In genomic region chr1:3914331-3914851, GRCh38 we compare ENCODE assay signal across 14 cellular contexts. TPM values are rescaled to one million over a fixed set of nuclear protein-coding genes. Genes with fewer than 3 reads are reported as not detected.
DNase-seq lines count a peak whose midpoint lies in the region; ATAC-seq, FAIRE-seq and TF ChIP-seq lines count a peak whose summit lies in the region.
"Had no signal": no experiment of that assay in that cellular context is flagged by ENCODE, and none has a peak within 500 bp of the region (broad histone marks: within the 10 kb centered on the region; RNA-seq: fewer than 3 reads in every experiment).

No MANE protein-coding gene starts in this region.

- H3K4me1 ChIP-seq in K562 (replicated peaks in 1 of 2; ENCODE audit: control insufficient read depth in 2 of 2, insufficient read depth in 2 of 2, low read length in 2 of 2) (peaks cover 0 to 38% of the 10 kb centered on the region in 2 experiments; a peak in 2 of 5 replicates), lower lobe of right lung (peaks cover 5% of the 10 kb centered on the region), spleen (peaks cover 0 to 21% (median 13%) of the 10 kb centered on the region in 6 donors)

- intact Hi-C loops in K562 (cut with micrococcal nuclease) (loop anchor here (5.0 to 10.0 kb wide), 2 partner anchors 148 to 1830 kb away; no protein-coding TSS in a partner anchor), lower lobe of right lung (cut with DNase I) (no loop called here), spleen (cut with DNase I; ENCODE audit: low total_unique reads) (loop anchor here (5.0 kb wide), 1 partner anchor 1833 kb away; no protein-coding TSS in a partner anchor)

- TF ChIP-seq EP300 in K562 (IDR thresholded peaks at IDR 0.05; ENCODE audit: low read length), result no peak

- peak in 2 of 3 experiments; percentile 9 to 23; a peak in 2 of 6 replicates for TF ChIP-seq CTCF in K562 (IDR thresholded peaks at IDR 0.05 in 2 of 3, conservative IDR thresholded peaks at IDR 0.05 in 1 of 3; ENCODE audit: insufficient read depth in 2 of 3, low read depth in 1 of 3, low read length in 3 of 3)
- no peak for TF ChIP-seq CTCF in lower lobe of right lung (IDR thresholded peaks at IDR 0.05)
- no peak for TF ChIP-seq CTCF in spleen (IDR thresholded peaks at IDR 0.05 in 8 of 11, conservative IDR thresholded peaks at IDR 0.05 in 3 of 11)

- H3K27ac ChIP-seq in K562 (ENCODE audit: extremely low read depth, low read depth, low read length) (no peak overlapping the region), lower lobe of right lung (no peak overlapping the region), spleen (no peak overlapping the region)
- H3K27ac ChIP-seq: BLaER1 treated with 17β-estradiol and CSF1 and Interleukin-3, amounts not matched to agents 10 nM and 100 nM; GM23248 had no signal

- TF ChIP-seq POLR2A in K562 (conservative IDR thresholded peaks at IDR 0.05) (no peak), spleen (IDR thresholded peaks at IDR 0.05) (no peak)

- CTCF ChIA-PET in K562 (lab: Yijun Ruan, JAX; ENCODE audit: low intra/inter-chr PET ratio), result no interaction called here

- H2AFZ ChIP-seq in K562 (ENCODE audit: low read depth, low read length), result no peak overlapping the region
- H2AFZ ChIP-seq: GM23248 had no signal

- no peaks in the 10 kb centered on the region for H3K36me3 ChIP-seq in K562 (ENCODE audit: control insufficient read depth, insufficient read depth, low read length)
- H3K36me3 ChIP-seq in lower lobe of right lung, result no peaks in the 10 kb centered on the region
- no peaks in the 10 kb centered on the region for H3K36me3 ChIP-seq in spleen
- H3K36me3 ChIP-seq: BLaER1 treated with 17β-estradiol and CSF1 and Interleukin-3, amounts not matched to agents 10 nM and 100 nM had no signal

- H3K79me2 ChIP-seq in K562 (ENCODE audit: control insufficient read depth, insufficient read depth, low read length), result no peaks in the 10 kb centered on the region

- in situ Hi-C loops in K562 (cut with MboI), result no loop called here

- H3K4me3 ChIP-seq in K562, result no peak overlapping the region
- H3K4me3 ChIP-seq in lower lobe of right lung, result no peak overlapping the region
- no peak overlapping the region for H3K4me3 ChIP-seq in spleen
- H3K4me3 ChIP-seq: BLaER1 treated with 17β-estradiol and CSF1 and Interleukin-3, amounts not matched to agents 10 nM and 100 nM; GM23248 had no signal

- H3K9me3 ChIP-seq in K562 (replicated peaks; ENCODE audit: control insufficient read depth, insufficient read depth, low read depth, low read length) (0 out of 2 replicates have a peak, but pooled peaks cover 2% of the 10 kb centered on the region), lower lobe of right lung (no peaks in the 10 kb centered on the region), spleen (no peaks in the 10 kb centered on the region)

- H3K9ac ChIP-seq in K562 (ENCODE audit: insufficient read depth in 1 of 2, low read depth in 2 of 2, low read length in 2 of 2), result no peak overlapping the region; a peak in 1 of 4 replicates
- H3K9ac ChIP-seq: BLaER1 treated with 17β-estradiol and CSF1 and Interleukin-3, amounts not matched to agents 10 nM and 100 nM; GM23248 had no signal

- no TSS peak for BruUV-seq in K562 (replicated peaks; lab: Mats Ljungman, UMichigan)

- H3K9me1 ChIP-seq in K562 (ENCODE audit: control insufficient read depth, insufficient read depth, low read length), result no peaks in the 10 kb centered on the region

- H3K4me2 ChIP-seq in K562 (ENCODE audit: insufficient read depth, low read length), result no peak overlapping the region
- H3K4me2 ChIP-seq: BLaER1 treated with 17β-estradiol and CSF1 and Interleukin-3, amounts not matched to agents 10 nM and 100 nM had no signal

- POLR2A ChIA-PET in K562 (lab: Yijun Ruan, JAX), result no interaction called here

- H3K27me3 ChIP-seq in K562 (ENCODE audit: control insufficient read depth in 2 of 2, insufficient read depth in 2 of 2, low read length in 2 of 2) (peaks cover 33 to 70% of the 10 kb centered on the region in 2 experiments), lower lobe of right lung (ENCODE audit: low read depth) (peaks cover 33% of the 10 kb centered on the region), spleen (replicated peaks in 1 of 7) (peaks cover 0 to 27% (median 4%) of the 10 kb centered on the region in 7 donors)

- 15% methylated on average over 20 of the region's 21 CpGs for WGBS in K562 (ENCODE audit: insufficient coverage, low coverage, missing lambda C conversion rate)
- WGBS in spleen, 5 donors, result 82 to 96% (median 93%) methylated on average over 16 to 21 of the region's 21 CpGs

- TF ChIP-seq RAD21 in K562 (CRISPR knock-in tag; conservative IDR thresholded peaks at IDR 0.05 in 1 of 2, IDR thresholded peaks at IDR 0.05 in 1 of 2), result no peak

- peaks cover 19% of the 10 kb centered on the region; the same call in 1 of the 2 replicates for H4K20me1 ChIP-seq in K562 (replicated peaks; ENCODE audit: control insufficient read depth, insufficient read depth, low read length)

- DNase-seq in activated effector memory CD4-positive, alpha-beta T cell treated with anti-CD3 and anti-CD28 coated beads, Interleukin-2, amount 50 U/mL, for 16 hours, result peak; percentile 55
- DNase-seq in activated effector memory CD4-positive, alpha-beta T cell treated with Interleukin-2 at 50 U/mL for 16 hours, result no peak
- no peak for DNase-seq in K562 (ENCODE audit: extremely low read depth in 1 of 4, low spot score in 3 of 4)
- DNase-seq in lower lobe of right lung, result peak; percentile 33
- DNase-seq in spleen, result peak; percentile 73
- DNase-seq in NCI-H2107 treated with DMSO at 0.1 percent for 48 hours (lab: John Stamatoyannopoulos, UW; ENCODE audit: unreplicated experiment), result no peak
- DNase-seq: ACHN; CD4-positive, CD25-positive, alpha-beta regulatory T cell; DMS53; GF-D8; GM23248 had no signal

- peak; percentile 25 for ATAC-seq in K562
- ATAC-seq in lower lobe of right lung, result no peak
- no peak for ATAC-seq in HG02571 (IDR thresholded peaks at IDR 0.05; ENCODE audit: unreplicated experiment)

- no peak for FAIRE-seq in K562 (lab: Jason Lieb, UNC)
- FAIRE-seq: H54 had no signal

RNA-seq across cellular contexts. Expression of gene C1orf174, which starts 14.3 kb away (rescaled TPM):
- 67.9 and 71.3 TPM in 2 replicates for total RNA-seq in K562 (2011; cell fraction: chromatin; rRNA removed; ENCODE audit: low replicate concordance)
- total RNA-seq in K562 (2011; cell fraction: nucleolus; rRNA removed), result 55.2 and 56.6 TPM in 2 replicates
- total RNA-seq in K562 (2011; cell fraction: nucleoplasm; rRNA removed), result 62.5 and 62.9 TPM in 2 replicates
- total RNA-seq in K562 (2014; rRNA removed) (41.6 and 58.8 TPM in 2 replicates), K562 (2014; rRNA removed; fragmentation: Illumina TruSeq; extraction: Trizol) (37.8 and 46.3 TPM in 2 replicates), K562 (2015; rRNA removed; fragmentation: Illumina TruSeq; extraction: Trizol) (51.0 and 55.6 TPM in 2 replicates), K562 (2021) (38.5 and 40.8 TPM in 2 replicates), lower lobe of right lung (19.8 TPM), spleen (10 to 100 TPM; 19.7 to 34.5 (median 23.7) TPM)
- polyA plus RNA-seq in K562 (2011; rRNA removed) (45.4 and 50.7 TPM in 2 replicates), K562 (2014; fragmentation: Illumina TruSeq; extraction: Trizol) (48.5 and 64.9 TPM in 2 replicates), K562 (2014; fragmentation: Nextera tagmentation; extraction: Ambion mirVana) (10 to 100 TPM; 42.0 to 50.2 TPM), K562 (2014; rRNA removed) (43.0 and 54.5 TPM in 2 replicates), spleen (10 to 100 TPM; 14.9 to 24.2 (median 15.8) TPM)
- 54.4 and 66.4 TPM in 2 replicates for polyA plus RNA-seq in K562 (2011; cell fraction: cytosol; rRNA removed)
- polyA plus RNA-seq in K562 (2011; cell fraction: nucleus; rRNA removed), result 64.9 and 66.7 TPM in 2 replicates
- 27.1 and 50.1 TPM in 2 replicates for polyA plus RNA-seq in K562 (2012)
- polyA minus RNA-seq in K562 (2011; rRNA and poly(A)+ RNA removed), result 30.5 and 39.9 TPM in 2 replicates
- 24.3 and 27.7 TPM in 2 replicates for polyA minus RNA-seq in K562 (2011; cell fraction: cytosol; rRNA and poly(A)+ RNA removed)
- 11.7 and 18.7 TPM in 2 replicates for polyA minus RNA-seq in K562 (2011; cell fraction: nucleus; rRNA and poly(A)+ RNA removed)

RNA-seq across cellular contexts. Expression of gene DFFB, which starts 57.1 kb away (rescaled TPM):
- total RNA-seq in K562 (2011; cell fraction: chromatin; rRNA removed; ENCODE audit: low replicate concordance), result 23.2 and 32.8 TPM in 2 replicates
- 22.2 and 24.7 TPM in 2 replicates for total RNA-seq in K562 (2011; cell fraction: nucleolus; rRNA removed)
- total RNA-seq in K562 (2011; cell fraction: nucleoplasm; rRNA removed), result 20.0 and 24.7 TPM in 2 replicates
- total RNA-seq in K562 (2014; rRNA removed) (10.0 and 15.1 TPM in 2 replicates), K562 (2014; rRNA removed; fragmentation: Illumina TruSeq; extraction: Trizol) (8.3 and 11.2 TPM in 2 replicates), K562 (2015; rRNA removed; fragmentation: Illumina TruSeq; extraction: Trizol) (11.4 and 11.5 TPM in 2 replicates), K562 (2021) (12.7 and 15.0 TPM in 2 replicates), lower lobe of right lung (10.6 TPM), spleen (10 to 100 TPM in 5 of 7 donors, 1 to 10 TPM in 2; 8.5 to 13.8 (median 12.1) TPM)
- polyA plus RNA-seq in K562 (2011; rRNA removed) (13.5 and 14.3 TPM in 2 replicates), K562 (2014; fragmentation: Illumina TruSeq; extraction: Trizol) (10.9 and 12.7 TPM in 2 replicates), K562 (2014; fragmentation: Nextera tagmentation; extraction: Ambion mirVana) (1 to 10 TPM; 2.3 to 6.6 TPM), K562 (2014; rRNA removed) (15.8 and 20.0 TPM in 2 replicates), spleen (10 to 100 TPM in 1 of 3 donors, 1 to 10 TPM in 2; 6.3 to 10.5 (median 8.7) TPM)
- polyA plus RNA-seq in K562 (2011; cell fraction: cytosol; rRNA removed), result 15.9 and 16.9 TPM in 2 replicates
- polyA plus RNA-seq in K562 (2011; cell fraction: nucleus; rRNA removed), result 15.5 and 18.3 TPM in 2 replicates
- 6.4 and 8.6 TPM in 2 replicates for polyA plus RNA-seq in K562 (2012)
- polyA minus RNA-seq in K562 (2011; rRNA and poly(A)+ RNA removed), result 7.4 and 7.7 TPM in 2 replicates
- 6.8 and 12.6 TPM in 2 replicates for polyA minus RNA-seq in K562 (2011; cell fraction: cytosol; rRNA and poly(A)+ RNA removed)
- polyA minus RNA-seq in K562 (2011; cell fraction: nucleus; rRNA and poly(A)+ RNA removed), result 8.2 and 10.7 TPM in 2 replicates

RNA-seq across cellular contexts. Expression of gene CEP104, which starts 57.4 kb away (rescaled TPM):
- total RNA-seq in K562 (2011; cell fraction: chromatin; rRNA removed; ENCODE audit: low replicate concordance), result 114 and 157 TPM in 2 replicates
- 43.7 and 47.9 TPM in 2 replicates for total RNA-seq in K562 (2011; cell fraction: nucleolus; rRNA removed)
- total RNA-seq in K562 (2011; cell fraction: nucleoplasm; rRNA removed), result 54.4 and 64.5 TPM in 2 replicates
- total RNA-seq in K562 (2014; rRNA removed) (42.7 and 54.9 TPM in 2 replicates), K562 (2014; rRNA removed; fragmentation: Illumina TruSeq; extraction: Trizol) (22.3 and 31.9 TPM in 2 replicates), K562 (2015; rRNA removed; fragmentation: Illumina TruSeq; extraction: Trizol) (23.7 and 25.0 TPM in 2 replicates), K562 (2021) (63.4 and 77.7 TPM in 2 replicates), lower lobe of right lung (53.9 TPM), spleen (10 to 100 TPM; 26.4 to 49.4 (median 42.0) TPM)
- polyA plus RNA-seq in K562 (2011; rRNA removed) (42.6 and 45.1 TPM in 2 replicates), K562 (2014; fragmentation: Illumina TruSeq; extraction: Trizol) (44.1 and 53.6 TPM in 2 replicates), K562 (2014; fragmentation: Nextera tagmentation; extraction: Ambion mirVana) (10 to 100 TPM; 11.2 to 13.4 TPM), K562 (2014; rRNA removed) (30.4 and 43.1 TPM in 2 replicates), spleen (1 to 10 TPM; 4.5 to 8.4 (median 5.3) TPM)
- polyA plus RNA-seq in K562 (2011; cell fraction: cytosol; rRNA removed), result 27.4 and 28.4 TPM in 2 replicates
- 66.0 and 75.9 TPM in 2 replicates for polyA plus RNA-seq in K562 (2011; cell fraction: nucleus; rRNA removed)
- polyA plus RNA-seq in K562 (2012), result 27.8 and 44.0 TPM in 2 replicates
- 59.0 and 86.7 TPM in 2 replicates for polyA minus RNA-seq in K562 (2011; rRNA and poly(A)+ RNA removed)
- polyA minus RNA-seq in K562 (2011; cell fraction: cytosol; rRNA and poly(A)+ RNA removed), result 31.8 and 39.8 TPM in 2 replicates
- polyA minus RNA-seq in K562 (2011; cell fraction: nucleus; rRNA and poly(A)+ RNA removed), result 19.0 and 44.4 TPM in 2 replicates

Comparison
In these comparisons a context has a peak if more than half of its experiments do, and no peak if none do; other contexts are left out.
1. DNase-seq: peak in activated effector memory CD4-positive, alpha-beta T cell treated with anti-CD3 and anti-CD28 coated beads, Interleukin-2, amount 50 U/mL, for 16 hours (single experiment), lower lobe of right lung (single experiment) and spleen (single experiment); none in activated effector memory CD4-positive, alpha-beta T cell treated with Interleukin-2 at 50 U/mL for 16 hours (single experiment), K562 (0 of 4) and NCI-H2107 treated with DMSO at 0.1 percent for 48 hours (single experiment).
2. CTCF ChIP-seq: peak in K562 (2 of 3); none in lower lobe of right lung (single experiment) and spleen (0 of 11).